In the genomic region with DNA sequence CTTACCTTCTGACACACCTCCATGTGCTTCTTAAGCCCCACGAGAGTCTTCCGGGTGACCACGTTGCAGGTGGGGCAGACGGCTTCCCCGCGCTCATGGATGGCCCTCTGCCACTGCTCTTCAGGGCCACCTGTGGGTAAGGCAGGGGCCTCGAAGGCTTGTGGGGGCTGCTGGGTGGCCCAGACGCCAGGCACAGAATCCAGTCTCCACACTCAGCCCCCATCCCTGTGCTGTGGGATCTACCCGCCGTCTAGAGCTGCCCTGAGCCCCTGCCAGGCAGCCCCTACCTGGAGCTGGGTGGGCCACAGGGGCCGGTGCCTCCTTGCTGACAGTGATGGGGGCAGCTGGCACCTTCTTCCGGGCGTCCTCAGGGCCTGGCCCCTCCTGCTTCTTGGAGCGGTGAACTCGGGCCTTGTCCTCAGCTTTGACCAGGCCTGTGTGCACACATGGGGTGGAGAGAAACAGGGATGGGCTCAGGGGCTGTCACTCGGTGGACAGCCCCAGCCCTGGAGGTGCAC, we compare ENCODE assay signal across 19 cellular contexts. TPM values are rescaled to one million over a fixed set of nuclear protein-coding genes. Genes with fewer than 3 reads are reported as not detected.
A peak's percentile ranks its signal among the peaks of the same experiment; 100 is the strongest.
DNase-seq lines count a peak whose midpoint lies in the region; ATAC-seq and TF ChIP-seq lines count a peak whose summit lies in the region.
"Had no signal": no experiment of that assay in that cellular context is flagged by ENCODE, and none has a peak within 500 bp of the region (broad histone marks: within the 10 kb centered on the region; RNA-seq: fewer than 3 reads in every experiment).

No MANE protein-coding gene starts in this region.

- peak; percentile 17 for DNase-seq in Right ventricle myocardium superior
- DNase-seq in right atrium auricular region (ENCODE audit: low spot score) = no peak
- peak; percentile 84 for DNase-seq in RWPE2 (ENCODE audit: low spot score)
- DNase-seq in left ventricle myocardium inferior = peak; percentile 12
- peak; percentile 58 for DNase-seq in sigmoid colon
- DNase-seq in Peyer's patch = no peak
- no peak for DNase-seq in NCI-H128 (lab: John Stamatoyannopoulos, UW; ENCODE audit: unreplicated experiment)
- DNase-seq in NOMO-1 (lab: John Stamatoyannopoulos, UW; ENCODE audit: unreplicated experiment in 2 of 2) = no peak
- DNase-seq: COR-L47, DMS79, KG1, NCI-H1105, NCI-H2029 treated with DMSO at 0.1 percent for 48 hours, NCI-H345, NCI-H524, NCI-H774 had no signal

- H3K4me1 ChIP-seq in right atrium auricular region (peaks cover 0 to 9% of the 10 kb centered on the region in 2 donors), RWPE2 (ENCODE audit: insufficient read depth, poor library complexity, severe bottlenecking) (no peaks in the 10 kb centered on the region), left ventricle myocardium inferior (peaks cover 12% of the 10 kb centered on the region), sigmoid colon (peaks cover 0 to 9% (median 7%) of the 10 kb centered on the region in 4 donors), Peyer's patch (peaks cover 0 to 8% (median 3%) of the 10 kb centered on the region in 4 donors)

- 94 to 95% methylated on average over 16 of the region's 16 CpGs for WGBS in sigmoid colon, 2 donors

- TF ChIP-seq POLR2A in sigmoid colon (IDR thresholded peaks at IDR 0.05) (no peak), Peyer's patch (IDR thresholded peaks at IDR 0.05) (no peak)

- H3K27me3 ChIP-seq in right atrium auricular region (no peaks in the 10 kb centered on the region), RWPE2 (ENCODE audit: insufficient read depth, poor library complexity, severe bottlenecking) (no peaks in the 10 kb centered on the region), left ventricle myocardium inferior (ENCODE audit: low read depth) (no peaks in the 10 kb centered on the region), sigmoid colon (no peaks in the 10 kb centered on the region), Peyer's patch (no peaks in the 10 kb centered on the region)

- TF ChIP-seq EP300 in sigmoid colon (IDR thresholded peaks at IDR 0.05) = no peak

- TF ChIP-seq CTCF in right atrium auricular region (IDR thresholded peaks at IDR 0.05) (no peak), RWPE2 (IDR thresholded peaks at IDR 0.05; ENCODE audit: poor library complexity, severe bottlenecking) (no peak), left ventricle myocardium inferior (IDR thresholded peaks at IDR 0.05; ENCODE audit: borderline replicate concordance) (no peak), sigmoid colon (IDR thresholded peaks at IDR 0.05) (no peak), Peyer's patch (IDR thresholded peaks at IDR 0.05) (no peak)

- intact Hi-C loops in Right ventricle myocardium superior (cut with DNase I) (no loop called here), left ventricle myocardium inferior (cut with micrococcal nuclease) (no loop called here), sigmoid colon (cut with DNase I) (no loop called here)

- peaks cover 38% of the 10 kb centered on the region for H3K36me3 ChIP-seq in right atrium auricular region
- peaks cover 59% of the 10 kb centered on the region for H3K36me3 ChIP-seq in RWPE2 (ENCODE audit: low read depth)
- peaks cover 61% of the 10 kb centered on the region for H3K36me3 ChIP-seq in left ventricle myocardium inferior
- H3K36me3 ChIP-seq in sigmoid colon = peaks cover 0 to 65% (median 30%) of the 10 kb centered on the region in 4 donors
- peaks cover 0 to 38% (median 0%) of the 10 kb centered on the region in 3 donors for H3K36me3 ChIP-seq in Peyer's patch

- H3K27ac ChIP-seq in right atrium auricular region (no peak overlapping the region), RWPE2 (ENCODE audit: poor library complexity, severe bottlenecking) (no peak overlapping the region), left ventricle myocardium inferior (replicated peaks) (no peak overlapping the region), sigmoid colon (no peak overlapping the region), Peyer's patch (no peak overlapping the region)

- ATAC-seq in Right ventricle myocardium superior (ENCODE audit: poor library complexity) (no peak), RWPE2 (ENCODE audit: low read depth) (peak; percentile 1; the same call in 1 of the 3 replicates)
- ATAC-seq: GM23338, SK-N-SH treated with all-trans-retinoic acid at 6 μM for 48 hours had no signal

- H3K4me3 ChIP-seq in right atrium auricular region (no peak overlapping the region), RWPE2 (ENCODE audit: severe bottlenecking) (no peak overlapping the region), left ventricle myocardium inferior (no peak overlapping the region), sigmoid colon (no peak overlapping the region), Peyer's patch (no peak overlapping the region)
- H3K4me3 ChIP-seq: GM23338, HAP-1 had no signal

- H3K9me3 ChIP-seq in right atrium auricular region (no peaks in the 10 kb centered on the region), RWPE2 (ENCODE audit: severe bottlenecking) (no peaks in the 10 kb centered on the region), left ventricle myocardium inferior (replicated peaks) (no peaks in the 10 kb centered on the region), sigmoid colon (no peaks in the 10 kb centered on the region), Peyer's patch (peaks cover 0 to 6% (median 0%) of the 10 kb centered on the region in 4 donors)

RNA-seq across cellular contexts. Expression of gene ZNF512B, which starts 5.9 kb away (rescaled TPM):
- 11.3 TPM for total RNA-seq in Right ventricle myocardium superior
- total RNA-seq in right atrium auricular region = 1 to 10 TPM; 7.0 to 8.3 TPM
- total RNA-seq in left ventricle myocardium inferior = 12.6 TPM
- 10 to 100 TPM in 2 of 4 donors, 1 to 10 TPM in 2; 5.1 to 10.8 (median 9.0) TPM for total RNA-seq in sigmoid colon
- polyA plus RNA-seq in sigmoid colon = 1 to 10 TPM in 2 of 3 donors, under 1 TPM in 1; 0.23 to 5.5 (median 1.2) TPM
- total RNA-seq in Peyer's patch = 1 to 10 TPM; 5.8 to 7.4 (median 6.4) TPM

RNA-seq across cellular contexts. Expression of gene UCKL1, which starts 7.6 kb away (rescaled TPM):
- 54.4 TPM for total RNA-seq in Right ventricle myocardium superior
- 10 to 100 TPM; 25.9 to 27.6 TPM for total RNA-seq in right atrium auricular region
- total RNA-seq in left ventricle myocardium inferior = 41.0 TPM
- total RNA-seq in sigmoid colon = 10 to 100 TPM; 21.1 to 36.3 (median 24.9) TPM
- polyA plus RNA-seq in sigmoid colon = 10 to 100 TPM; 22.8 to 45.6 (median 26.1) TPM
- 100 to 1,000 TPM in 3 of 4 donors, 10 to 100 TPM in 1; 70.4 to 189 (median 136) TPM for total RNA-seq in Peyer's patch

RNA-seq across cellular contexts. Expression of gene SAMD10, which starts 15.6 kb away (rescaled TPM):
- total RNA-seq in Right ventricle myocardium superior (6.0 TPM), right atrium auricular region (1 to 10 TPM; 3.1 to 3.7 TPM), left ventricle myocardium inferior (5.6 TPM), sigmoid colon (1 to 10 TPM in 3 of 4 donors, under 1 TPM in 1; 0.68 to 8.3 (median 1.9) TPM), Peyer's patch (10 to 100 TPM in 3 of 4 donors, 1 to 10 TPM in 1; 1.7 to 14.3 (median 11.1) TPM)
- polyA plus RNA-seq in sigmoid colon = 1 to 10 TPM; 2.8 to 8.7 (median 4.2) TPM

RNA-seq across cellular contexts. Expression of gene PRPF6, which starts 17.1 kb away (rescaled TPM):
- total RNA-seq in Right ventricle myocardium superior = 45.3 TPM
- total RNA-seq in right atrium auricular region = 10 to 100 TPM; 32.9 to 43.6 TPM
- 46.8 TPM for total RNA-seq in left ventricle myocardium inferior
- 10 to 100 TPM; 42.3 to 52.1 (median 46.9) TPM for total RNA-seq in sigmoid colon
- polyA plus RNA-seq in sigmoid colon = 10 to 100 TPM; 23.4 to 59.9 (median 26.4) TPM
- 10 to 100 TPM; 49.6 to 95.7 (median 64.2) TPM for total RNA-seq in Peyer's patch

Comparison
In these comparisons a context has a peak if more than half of its experiments do, and no peak if none do; other contexts are left out.
1. DNase-seq: peak in Right ventricle myocardium superior (single experiment), RWPE2 (single experiment), left ventricle myocardium inferior (single experiment) and sigmoid colon (single experiment); none in right atrium auricular region (single experiment), Peyer's patch (0 of 3), NCI-H128 (single experiment) and NOMO-1 (0 of 2).